In genomic region chr7:99778880-99779279, GRCh38 we compare ENCODE assay signal across 31 cellular contexts. TPM values are rescaled to one million over a fixed set of nuclear protein-coding genes. Genes with fewer than 3 reads are reported as not detected.
"Had no signal": no experiment of that assay in that cellular context is flagged by ENCODE, and none has a peak within 500 bp of the region (broad histone marks: within the 10 kb centered on the region; RNA-seq: fewer than 3 reads in every experiment).

No MANE protein-coding gene starts in this region.

- DNase-seq: stimulated activated CD4-positive, alpha-beta T cell treated with anti-CD3 and anti-CD28 coated beads, Interleukin-2, amount 100 ng/mL, for 48 hours; stimulated activated CD4-positive, alpha-beta T cell treated with anti-CD3 and anti-CD28 coated beads, Interleukin-4, amount 100 ng/mL, for 1 hour; stimulated activated CD4-positive, alpha-beta T cell treated with anti-CD3 and anti-CD28 coated beads, Interleukin-4, amount 100 ng/mL, for 24 hours; stimulated activated CD4-positive, alpha-beta T cell treated with anti-CD3 and anti-CD28 coated beads, Interleukin-4, amount 100 ng/mL, for 4 hours; stimulated activated CD8-positive, alpha-beta memory T cell treated with anti-CD3 and anti-CD28 coated beads, Interleukin-4, amount 100 ng/mL, for 48 hours; stimulated activated naive B cell treated with anti-CD40 and anti-IgM and Interleukin-4, amounts not matched to agents 10 μg/mL and 1 μg/mL and 100 μg/mL, for 72 hours; stimulated activated naive CD4-positive, alpha-beta T cell; stimulated activated naive CD4-positive, alpha-beta T cell treated with Interleukin-2 at 50 U/mL for 16 hours; stimulated activated naive CD8-positive, alpha-beta T cell treated with anti-CD3 and anti-CD28 coated beads, Interleukin-15, amount 100 ng/mL, for 72 hours; stimulated activated naive CD8-positive, alpha-beta T cell treated with anti-CD3 and anti-CD28 coated beads, Interleukin-15, Interleukin-2, amounts not matched to agents 100 U/mL and 50 U/mL, for 24 hours; stomach; substantia nigra; testis; thyroid gland; tibial artery; transverse colon; trophoblast cell; upper lobe of left lung; upper lobe of right lung; uterus had no signal

- H3K27ac ChIP-seq: stomach, suprapubic skin, testis, thoracic aorta, thyroid gland, tibial artery, tibial nerve, transverse colon, upper lobe of left lung, upper lobe of right lung, uterus, vagina had no signal

- H3K36me3 ChIP-seq: stomach, suprapubic skin, thoracic aorta, thyroid gland, tibial artery, tibial nerve, transverse colon, upper lobe of left lung, upper lobe of right lung, uterus, vagina had no signal

- H3K4me3 ChIP-seq: stomach, suprapubic skin, testis, thoracic aorta, thyroid gland, tibial artery, tibial nerve, transverse colon, upper lobe of left lung, upper lobe of right lung, uterus, vagina had no signal

- H3K4me1 ChIP-seq: stomach, testis, thyroid gland, tibial artery, tibial nerve, upper lobe of left lung, upper lobe of right lung, uterus, vagina had no signal

- H3K9me3 ChIP-seq: suprapubic skin, testis, thoracic aorta, thyroid gland, tibial artery, transverse colon, upper lobe of left lung, upper lobe of right lung, uterus, vagina had no signal

- H3K27me3 ChIP-seq: stomach, suprapubic skin, testis, thyroid gland, tibial artery, tibial nerve, transverse colon, upper lobe of left lung, upper lobe of right lung, uterus, vagina had no signal

- FAIRE-seq: urothelium cell line had no signal

- ATAC-seq: stimulated activated effector memory CD8-positive, alpha-beta T cell treated with anti-CD3 and anti-CD28 coated beads, Interleukin-12 subunit alpha, Interleukin-12 subunit beta, amount 100 ng/mL, for 72 hours; stimulated activated memory B cell treated with anti-CD40 and anti-IgM and Interleukin-4, amounts not matched to agents 10 μg/mL and 1 μg/mL and 100 μg/mL, for 72 hours; stimulated activated naive B cell treated with anti-CD40 and anti-IgM and Interleukin-4, amounts not matched to agents 10 μg/mL and 1 μg/mL and 100 μg/mL, for 72 hours; stimulated activated naive CD8-positive, alpha-beta T cell treated with anti-CD3 and anti-CD28 coated beads, Interleukin-15, amount 100 ng/mL, for 72 hours; stimulated activated naive CD8-positive, alpha-beta T cell treated with anti-CD3 and anti-CD28 coated beads, Interleukin-15, Interleukin-2, amounts not matched to agents 100 U/mL and 50 U/mL, for 24 hours; upper lobe of right lung had no signal

RNA-seq across cellular contexts. Expression of gene CYP3A4, which starts 5.1 kb away (rescaled TPM):
- total RNA-seq: temporal lobe, thoracic aorta, thyroid gland, upper lobe of right lung, ureter, urinary bladder, vagina had no signal

RNA-seq across cellular contexts. Expression of gene CYP3A7, which starts 43.9 kb away (rescaled TPM):
- total RNA-seq: stomach, subcutaneous adipose tissue, temporal lobe, testis, thoracic aorta, thyroid gland, vagina had no signal
- polyA plus RNA-seq: stomach had no signal

RNA-seq across cellular contexts. Expression of gene CYP3A43, which starts 48.9 kb away (rescaled TPM):
- total RNA-seq: stomach, subcutaneous adipose tissue, suprapubic skin, temporal lobe, thyroid gland, tibial nerve, transverse colon, upper lobe of left lung, upper lobe of right lung, urinary bladder, vagina had no signal
- polyA plus RNA-seq: stomach, urinary bladder had no signal
